ENCODE assay signal across 1 cellular context in genomic region chr16:86573215-86573614, GRCh38.
TF ChIP-seq lines count a peak whose summit lies in the region.

No MANE protein-coding gene starts in this region.

TF ChIP-seq in IMR-90, 13 proteins besides CTCF, POLR2A, EP300 and RAD21:
- no peak for TF ChIP-seq CHD1 (IDR thresholded peaks at IDR 0.05; ENCODE audit: low read depth, low read length)
- TF ChIP-seq CEBPB (IDR thresholded peaks at IDR 0.05; ENCODE audit: low read depth, low read length): no peak
- no peak for TF ChIP-seq MAZ (IDR thresholded peaks at IDR 0.05; ENCODE audit: borderline replicate concordance, low read depth, low read length)
- TF ChIP-seq RCOR1 (IDR thresholded peaks at IDR 0.05; ENCODE audit: insufficient replicate concordance, low read length): no peak
- no peak for TF ChIP-seq FOS (IDR thresholded peaks at IDR 0.05; ENCODE audit: low read depth, low read length)
- TF ChIP-seq RFX5 (IDR thresholded peaks at IDR 0.05; ENCODE audit: low read depth, low read length): no peak
- no peak for TF ChIP-seq BHLHE40 (IDR thresholded peaks at IDR 0.05; ENCODE audit: low read depth, low read length)
- no peak for TF ChIP-seq USF2 (IDR thresholded peaks at IDR 0.05; ENCODE audit: low read depth, low read length)
- no peak for TF ChIP-seq MXI1 (IDR thresholded peaks at IDR 0.05; ENCODE audit: borderline replicate concordance, low read depth, low read length)
- no peak for TF ChIP-seq MAFK (IDR thresholded peaks at IDR 0.05; ENCODE audit: low read depth, low read length)
- no peak for TF ChIP-seq NFE2L2 (IDR thresholded peaks at IDR 0.05; ENCODE audit: low read depth, low read length)
- TF ChIP-seq SMC3 (IDR thresholded peaks at IDR 0.05; ENCODE audit: low read depth, low read length): no peak
- TF ChIP-seq ELK1 (IDR thresholded peaks at IDR 0.05; ENCODE audit: borderline replicate concordance, low read depth, low read length): no peak
TF ChIP-seq in IMR-90: peak in this region for 0.
